19 cellular contexts compared by ENCODE assay signal in the genomic region with DNA sequence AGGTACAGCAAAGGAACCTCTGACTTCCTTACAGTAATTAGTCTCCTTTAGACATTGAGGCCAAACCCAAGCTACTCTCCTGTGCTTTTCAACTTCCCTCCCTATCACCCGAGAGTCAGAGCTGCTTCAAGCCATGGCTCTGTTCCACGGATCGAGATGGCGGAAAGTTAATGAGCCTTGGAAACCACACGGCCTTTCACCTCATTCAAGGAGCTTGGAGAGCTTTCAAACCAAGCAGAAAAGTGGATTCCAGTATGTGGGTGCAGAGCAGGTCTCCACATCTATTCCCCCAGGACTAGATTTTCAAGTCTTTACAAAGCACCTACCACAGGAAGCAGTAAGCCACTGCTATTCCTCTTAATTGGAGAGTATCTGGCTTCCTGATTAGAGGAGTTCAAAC.
DNase-seq lines count a peak whose midpoint lies in the region; ATAC-seq, FAIRE-seq and TF ChIP-seq lines count a peak whose summit lies in the region.
"Had no signal": no experiment of that assay in that cellular context is flagged by ENCODE, and none has a peak within 500 bp of the region (broad histone marks: within the 10 kb centered on the region; RNA-seq: fewer than 3 reads in every experiment).

No MANE protein-coding gene starts in this region.

- intact Hi-C loops in HepG2 (cut with micrococcal nuclease; ENCODE audit: unreplicated experiment): no loop called here

- no peak overlapping the region for H3K9ac ChIP-seq in HepG2 (ENCODE audit: insufficient read depth, low read depth, low read length)

- H3K27ac Mint-ChIP-seq in chondrocyte (ENCODE audit: unreplicated experiment): no peak overlapping the region
- H3K27ac Mint-ChIP-seq: activated CD4-positive, alpha-beta memory T cell treated with anti-CD3 and anti-CD28 coated beads for 36 hours; activated naive CD8-positive, alpha-beta T cell had no signal

- no peak for TF ChIP-seq CTCF in RWPE2 (IDR thresholded peaks at IDR 0.05; ENCODE audit: poor library complexity, severe bottlenecking)
- no peak for TF ChIP-seq CTCF in chondrocyte (IDR thresholded peaks at IDR 0.05)
- TF ChIP-seq CTCF in HepG2 (CRISPR knock-in tag; IDR thresholded peaks at IDR 0.05): no peak

- H3K9me3 ChIP-seq in RWPE2 (ENCODE audit: severe bottlenecking) (no peaks in the 10 kb centered on the region), HepG2 (ENCODE audit: low read length) (no peaks in the 10 kb centered on the region)
- H3K9me3 ChIP-seq: pancreas, thoracic aorta had no signal

- DNase-seq in DMS153 treated with DMSO at 0.1 percent for 48 hours (lab: John Stamatoyannopoulos, UW; ENCODE audit: unreplicated experiment) (peak; percentile 11), NCI-H187 treated with DMSO at 0.1 percent for 48 hours (lab: John Stamatoyannopoulos, UW) (peak; percentile 55), RWPE2 (ENCODE audit: low spot score) (no peak), left kidney (ENCODE audit: low read depth, low spot score) (peak; percentile 77), NCI-H446 treated with DMSO at 0.1 percent for 48 hours (lab: John Stamatoyannopoulos, UW) (no peak), chondrocyte (ENCODE audit: low spot score) (no peak), HepG2 (ENCODE audit: low spot score) (no peak)
- DNase-seq: activated CD4-positive, alpha-beta memory T cell treated with anti-CD3 and anti-CD28 coated beads for 36 hours; activated T-cell treated with anti-CD3 and anti-CD28 coated beads, Interleukin-2, amount 50 U/mL, for 48 hours; effector memory CD4-positive, alpha-beta T cell; GF-D8; GOT3; left ventricle myocardium superior; pancreas had no signal

- POLR2A ChIA-PET in HepG2 (lab: Yijun Ruan, JAX): no interaction called here

- H2AFZ ChIP-seq in HepG2 (ENCODE audit: low read length): no peak overlapping the region

- no TSS peak for BruUV-seq in HepG2 (replicated peaks; lab: Mats Ljungman, UMichigan)

- H3K36me3 ChIP-seq in RWPE2 (ENCODE audit: low read depth) (no peaks in the 10 kb centered on the region), HepG2 (replicated peaks in 1 of 2; ENCODE audit: control insufficient read depth in 1 of 2, insufficient read depth in 2 of 2, low read length in 2 of 2) (no peaks in the 10 kb centered on the region)
- H3K36me3 ChIP-seq: pancreas, thoracic aorta had no signal

- no peak for TF ChIP-seq POLR2A in HepG2 (IDR thresholded peaks at IDR 0.05; ENCODE audit: insufficient read depth in 1 of 2, low read depth in 2 of 2, low read length in 2 of 2)

- H3K4me1 Mint-ChIP-seq in chondrocyte (ENCODE audit: low read depth): peaks cover 53% of the 10 kb centered on the region

- H3K79me2 ChIP-seq in HepG2 (ENCODE audit: insufficient read depth, low read length): no peaks in the 10 kb centered on the region

- no peak for TF ChIP-seq EP300 in HepG2 (IDR thresholded peaks at IDR 0.05; ENCODE audit: low read depth in 2 of 2, low read length in 2 of 2)
- TF ChIP-seq EP300 in HepG2 (CRISPR knock-in tag; IDR thresholded peaks at IDR 0.05; ENCODE audit: borderline replicate concordance): no peak

- TF ChIP-seq RAD21 in HepG2 (CRISPR knock-in tag; IDR thresholded peaks at IDR 0.05): no peak

- peaks cover 2% of the 10 kb centered on the region for H3K9me3 Mint-ChIP-seq in chondrocyte (ENCODE audit: low read depth)
- H3K9me3 Mint-ChIP-seq: activated CD4-positive, alpha-beta memory T cell treated with anti-CD3 and anti-CD28 coated beads for 36 hours had no signal

- H3K4me3 ChIP-seq in RWPE2 (ENCODE audit: severe bottlenecking) (no peak overlapping the region), HepG2 (replicated peaks in 1 of 3; ENCODE audit: insufficient read depth in 1 of 3, low read depth in 2 of 3, low read length in 3 of 3) (no peak overlapping the region)
- H3K4me3 ChIP-seq: pancreas, skin epidermis, thoracic aorta had no signal

- H3K27me3 ChIP-seq in RWPE2 (ENCODE audit: insufficient read depth, poor library complexity, severe bottlenecking) (no peaks in the 10 kb centered on the region), HepG2 (ENCODE audit: control insufficient read depth in 1 of 2, insufficient read depth in 2 of 2, low read length in 2 of 2) (peaks cover 3 to 15% of the 10 kb centered on the region in 2 experiments; a peak in 2 of 5 replicates)
- H3K27me3 ChIP-seq: pancreas had no signal

- H3K4me1 ChIP-seq in RWPE2 (ENCODE audit: insufficient read depth, poor library complexity, severe bottlenecking) (peaks cover 21% of the 10 kb centered on the region), HepG2 (ENCODE audit: insufficient read depth, low read length) (no peaks in the 10 kb centered on the region)

- CTCF ChIA-PET in HepG2 (lab: Yijun Ruan, JAX; ENCODE audit: low intra/inter-chr PET ratio, low total read pairs): no interaction called here

- in situ Hi-C loops in HepG2 (cut with HindIII; ENCODE audit: extremely low pct_ligation_motif_present, low pct_unique_long_range_greater_than_20kb): no loop called here

- ATAC-seq in RWPE2 (ENCODE audit: low read depth): no peak
- ATAC-seq in HepG2: no peak
- no peak for ATAC-seq in GM18861 (IDR thresholded peaks at IDR 0.05; ENCODE audit: unreplicated experiment)
- ATAC-seq: left ventricle myocardium superior had no signal

- peaks cover 1% of the 10 kb centered on the region for H3K36me3 Mint-ChIP-seq in chondrocyte (ENCODE audit: low read depth)
- H3K36me3 Mint-ChIP-seq: activated CD4-positive, alpha-beta memory T cell treated with anti-CD3 and anti-CD28 coated beads for 36 hours; activated naive CD8-positive, alpha-beta T cell had no signal

- no peaks in the 10 kb centered on the region for H4K20me1 ChIP-seq in HepG2 (ENCODE audit: insufficient read depth, low read length)

- H3K27ac ChIP-seq in RWPE2 (ENCODE audit: poor library complexity, severe bottlenecking) (peak overlapping the region; percentile 77), HepG2 (ENCODE audit: extremely low read length, insufficient read depth, low read length) (no peak overlapping the region)
- H3K27ac ChIP-seq: thoracic aorta had no signal

- H3K27me3 Mint-ChIP-seq in chondrocyte (ENCODE audit: low read depth): no peaks in the 10 kb centered on the region

- no peak overlapping the region for H3K4me3 Mint-ChIP-seq in chondrocyte (ENCODE audit: unreplicated experiment)
- H3K4me3 Mint-ChIP-seq: activated CD4-positive, alpha-beta memory T cell treated with anti-CD3 and anti-CD28 coated beads for 36 hours; activated naive CD8-positive, alpha-beta T cell had no signal

- FAIRE-seq in HepG2 (lab: Jason Lieb, UNC): no peak
- FAIRE-seq: pancreas, TTC549 had no signal

- 26% methylated on average over 5 of the region's 5 CpGs for WGBS in HepG2 (ENCODE audit: low lambda C conversion rate)

- no peak overlapping the region for H3K4me2 ChIP-seq in HepG2 (ENCODE audit: low read depth, low read length)

TF ChIP-seq in HepG2, 621 proteins besides CTCF, POLR2A, EP300 and RAD21 (continues in another document):
- TF ChIP-seq, protein P1, sequence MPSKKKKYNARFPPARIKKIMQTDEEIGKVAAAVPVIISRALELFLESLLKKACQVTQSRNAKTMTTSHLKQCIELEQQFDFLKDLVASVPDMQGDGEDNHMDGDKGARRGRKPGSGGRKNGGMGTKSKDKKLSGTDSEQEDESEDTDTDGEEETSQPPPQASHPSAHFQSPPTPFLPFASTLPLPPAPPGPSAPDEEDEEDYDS (CRISPR knock-in tag; IDR thresholded peaks at IDR 0.05): no peak
- no peak for TF ChIP-seq FLYWCH1 (CRISPR knock-in tag; IDR thresholded peaks at IDR 0.05)
- TF ChIP-seq, protein P2, sequence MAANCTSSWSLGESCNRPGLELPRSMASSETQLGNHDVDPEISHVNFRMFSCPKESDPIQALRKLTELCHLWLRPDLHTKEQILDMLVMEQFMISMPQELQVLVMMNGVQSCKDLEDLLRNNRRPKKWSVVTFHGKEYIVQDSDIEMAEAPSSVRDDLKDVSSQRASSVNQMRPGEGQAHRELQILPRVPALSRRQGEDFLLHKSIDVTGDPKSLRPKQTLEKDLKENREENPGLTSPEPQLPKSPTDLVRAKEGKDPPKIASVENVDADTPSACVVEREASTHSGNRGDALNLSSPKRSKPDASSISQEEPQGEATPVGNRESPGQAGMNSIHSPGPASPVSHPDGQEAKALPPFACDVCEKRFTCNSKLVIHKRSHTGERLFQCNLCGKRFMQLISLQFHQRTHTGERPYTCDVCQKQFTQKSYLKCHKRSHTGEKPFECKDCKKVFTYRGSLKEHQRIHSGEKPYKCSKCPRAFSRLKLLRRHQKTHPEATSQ (CRISPR knock-in tag; IDR thresholded peaks at IDR 0.05; ENCODE audit: borderline replicate concordance): no peak
- TF ChIP-seq SP140L (CRISPR knock-in tag; IDR thresholded peaks at IDR 0.05; ENCODE audit: borderline replicate concordance): no peak
- TF ChIP-seq ZNF713 (CRISPR knock-in tag; IDR thresholded peaks at IDR 0.05): no peak
- TF ChIP-seq HINFP (CRISPR knock-in tag; IDR thresholded peaks at IDR 0.05; ENCODE audit: low read depth): no peak
- no peak for TF ChIP-seq AGO2 (optimal IDR thresholded peaks at IDR 0.05; ENCODE audit: low read depth, low read length)
- TF ChIP-seq SP4 (CRISPR knock-in tag; IDR thresholded peaks at IDR 0.05): no peak

Comparison
In these comparisons a context has a peak if more than half of its experiments do, and no peak if none do; other contexts are left out.
1. DNase-seq: peak in DMS153 treated with DMSO at 0.1 percent for 48 hours (single experiment), NCI-H187 treated with DMSO at 0.1 percent for 48 hours (single experiment) and left kidney (single experiment); none in RWPE2 (single experiment), NCI-H446 treated with DMSO at 0.1 percent for 48 hours (single experiment), chondrocyte (single experiment) and HepG2 (single experiment).